Comparison of ENCODE assay signal across 1 cellular context in genomic region chr14:76947078-76947837, GRCh38.
A peak's percentile ranks its signal among the peaks of the same experiment; 100 is the strongest.
TF ChIP-seq lines count a peak whose summit lies in the region.

No MANE protein-coding gene starts in this region.

TF ChIP-seq in HepG2, 621 proteins besides CTCF, POLR2A, EP300 and RAD21 (continued from another document and continues in another):
- TF ChIP-seq ELK4 (CRISPR knock-in tag; IDR thresholded peaks at IDR 0.05; ENCODE audit: borderline replicate concordance) (no peak), SAP130 (CRISPR knock-in tag; IDR thresholded peaks at IDR 0.05; ENCODE audit: low read depth) (peak; percentile 76), RARA (CRISPR knock-in tag; IDR thresholded peaks at IDR 0.05) (no peak), ZNF605 (CRISPR knock-in tag; IDR thresholded peaks at IDR 0.05) (no peak), NR3C1 (CRISPR knock-in tag; IDR thresholded peaks at IDR 0.05) (no peak), SOX13 (IDR thresholded peaks at IDR 0.05) (no peak), SOX13 (CRISPR knock-in tag; conservative IDR thresholded peaks at IDR 0.05 in 1 of 2, IDR thresholded peaks at IDR 0.05 in 1 of 2) (0 out of 4 replicates have a peak, but pooled peaks of 1 of the 2 experiments have one; percentile 13), ARNT2 (CRISPR knock-in tag; IDR thresholded peaks at IDR 0.05; ENCODE audit: low read depth) (no peak), RXRA (CRISPR knock-in tag; IDR thresholded peaks at IDR 0.05) (peak; percentile 47; the same call in 1 of the 2 replicates), ZNF773 (CRISPR knock-in tag; IDR thresholded peaks at IDR 0.05; ENCODE audit: borderline replicate concordance) (no peak), ZFP82 (CRISPR knock-in tag; IDR thresholded peaks at IDR 0.05; ENCODE audit: borderline replicate concordance) (no peak), STAG1 (CRISPR knock-in tag; IDR thresholded peaks at IDR 0.05) (peak; percentile 87), ZNF777 (CRISPR knock-in tag; IDR thresholded peaks at IDR 0.05) (no peak), ZSCAN30 (CRISPR knock-in tag; IDR thresholded peaks at IDR 0.05) (no peak), ZNF33B (CRISPR knock-in tag; IDR thresholded peaks at IDR 0.05) (no peak), MED13 (CRISPR knock-in tag; IDR thresholded peaks at IDR 0.05) (no peak), HIVEP1 (CRISPR knock-in tag; IDR thresholded peaks at IDR 0.05) (no peak), CENPBD1 (CRISPR knock-in tag; IDR thresholded peaks at IDR 0.05; ENCODE audit: borderline replicate concordance, low read depth) (no peak), SIN3A (IDR thresholded peaks at IDR 0.05; ENCODE audit: borderline replicate concordance, low read depth, low read length) (no peak), FIP1L1 (IDR thresholded peaks at IDR 0.05; ENCODE audit: borderline replicate concordance, insufficient read depth, low read depth, low read length) (no peak), NCOA2 (CRISPR knock-in tag; IDR thresholded peaks at IDR 0.05) (0 out of 2 replicates have a peak, but pooled peaks have one; percentile 16), ZNF768 (CRISPR knock-in tag; IDR thresholded peaks at IDR 0.05) (peak; percentile 42; the same call in 1 of the 2 replicates), SMARCC2 (IDR thresholded peaks at IDR 0.05) (no peak), ZNF160 (CRISPR knock-in tag; IDR thresholded peaks at IDR 0.05) (no peak), SPEN (CRISPR knock-in tag; IDR thresholded peaks at IDR 0.05; ENCODE audit: low read depth) (peak; percentile 59), CREB1 (IDR thresholded peaks at IDR 0.05) (no peak), CREB1 (CRISPR knock-in tag; IDR thresholded peaks at IDR 0.05) (no peak), MXD4 (CRISPR knock-in tag; IDR thresholded peaks at IDR 0.05) (peak; percentile 44; the same call in 1 of the 2 replicates), ZNF782 (CRISPR knock-in tag; IDR thresholded peaks at IDR 0.05; ENCODE audit: borderline replicate concordance) (no peak), ZNF883 (CRISPR knock-in tag; IDR thresholded peaks at IDR 0.05; ENCODE audit: not compliant biosample characterization) (peak; percentile 29), ZNF564 (CRISPR knock-in tag; IDR thresholded peaks at IDR 0.05) (no peak)
- TF ChIP-seq, protein P1, sequence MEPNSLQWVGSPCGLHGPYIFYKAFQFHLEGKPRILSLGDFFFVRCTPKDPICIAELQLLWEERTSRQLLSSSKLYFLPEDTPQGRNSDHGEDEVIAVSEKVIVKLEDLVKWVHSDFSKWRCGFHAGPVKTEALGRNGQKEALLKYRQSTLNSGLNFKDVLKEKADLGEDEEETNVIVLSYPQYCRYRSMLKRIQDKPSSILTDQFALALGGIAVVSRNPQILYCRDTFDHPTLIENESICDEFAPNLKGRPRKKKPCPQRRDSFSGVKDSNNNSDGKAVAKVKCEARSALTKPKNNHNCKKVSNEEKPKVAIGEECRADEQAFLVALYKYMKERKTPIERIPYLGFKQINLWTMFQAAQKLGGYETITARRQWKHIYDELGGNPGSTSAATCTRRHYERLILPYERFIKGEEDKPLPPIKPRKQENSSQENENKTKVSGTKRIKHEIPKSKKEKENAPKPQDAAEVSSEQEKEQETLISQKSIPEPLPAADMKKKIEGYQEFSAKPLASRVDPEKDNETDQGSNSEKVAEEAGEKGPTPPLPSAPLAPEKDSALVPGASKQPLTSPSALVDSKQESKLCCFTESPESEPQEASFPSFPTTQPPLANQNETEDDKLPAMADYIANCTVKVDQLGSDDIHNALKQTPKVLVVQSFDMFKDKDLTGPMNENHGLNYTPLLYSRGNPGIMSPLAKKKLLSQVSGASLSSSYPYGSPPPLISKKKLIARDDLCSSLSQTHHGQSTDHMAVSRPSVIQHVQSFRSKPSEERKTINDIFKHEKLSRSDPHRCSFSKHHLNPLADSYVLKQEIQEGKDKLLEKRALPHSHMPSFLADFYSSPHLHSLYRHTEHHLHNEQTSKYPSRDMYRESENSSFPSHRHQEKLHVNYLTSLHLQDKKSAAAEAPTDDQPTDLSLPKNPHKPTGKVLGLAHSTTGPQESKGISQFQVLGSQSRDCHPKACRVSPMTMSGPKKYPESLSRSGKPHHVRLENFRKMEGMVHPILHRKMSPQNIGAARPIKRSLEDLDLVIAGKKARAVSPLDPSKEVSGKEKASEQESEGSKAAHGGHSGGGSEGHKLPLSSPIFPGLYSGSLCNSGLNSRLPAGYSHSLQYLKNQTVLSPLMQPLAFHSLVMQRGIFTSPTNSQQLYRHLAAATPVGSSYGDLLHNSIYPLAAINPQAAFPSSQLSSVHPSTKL (CRISPR knock-in tag; IDR thresholded peaks at IDR 0.05): no peak
- TF ChIP-seq, protein P2, sequence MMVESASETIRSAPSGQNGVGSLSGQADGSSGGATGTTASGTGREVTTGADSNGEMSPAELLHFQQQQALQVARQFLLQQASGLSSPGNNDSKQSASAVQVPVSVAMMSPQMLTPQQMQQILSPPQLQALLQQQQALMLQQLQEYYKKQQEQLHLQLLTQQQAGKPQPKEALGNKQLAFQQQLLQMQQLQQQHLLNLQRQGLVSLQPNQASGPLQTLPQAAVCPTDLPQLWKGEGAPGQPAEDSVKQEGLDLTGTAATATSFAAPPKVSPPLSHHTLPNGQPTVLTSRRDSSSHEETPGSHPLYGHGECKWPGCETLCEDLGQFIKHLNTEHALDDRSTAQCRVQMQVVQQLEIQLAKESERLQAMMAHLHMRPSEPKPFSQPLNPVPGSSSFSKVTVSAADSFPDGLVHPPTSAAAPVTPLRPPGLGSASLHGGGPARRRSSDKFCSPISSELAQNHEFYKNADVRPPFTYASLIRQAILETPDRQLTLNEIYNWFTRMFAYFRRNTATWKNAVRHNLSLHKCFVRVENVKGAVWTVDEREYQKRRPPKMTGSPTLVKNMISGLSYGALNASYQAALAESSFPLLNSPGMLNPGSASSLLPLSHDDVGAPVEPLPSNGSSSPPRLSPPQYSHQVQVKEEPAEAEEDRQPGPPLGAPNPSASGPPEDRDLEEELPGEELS (CRISPR knock-in tag; IDR thresholded peaks at IDR 0.05): peak; percentile 43; the same call in 1 of the 2 replicates
- TF ChIP-seq, protein P3, sequence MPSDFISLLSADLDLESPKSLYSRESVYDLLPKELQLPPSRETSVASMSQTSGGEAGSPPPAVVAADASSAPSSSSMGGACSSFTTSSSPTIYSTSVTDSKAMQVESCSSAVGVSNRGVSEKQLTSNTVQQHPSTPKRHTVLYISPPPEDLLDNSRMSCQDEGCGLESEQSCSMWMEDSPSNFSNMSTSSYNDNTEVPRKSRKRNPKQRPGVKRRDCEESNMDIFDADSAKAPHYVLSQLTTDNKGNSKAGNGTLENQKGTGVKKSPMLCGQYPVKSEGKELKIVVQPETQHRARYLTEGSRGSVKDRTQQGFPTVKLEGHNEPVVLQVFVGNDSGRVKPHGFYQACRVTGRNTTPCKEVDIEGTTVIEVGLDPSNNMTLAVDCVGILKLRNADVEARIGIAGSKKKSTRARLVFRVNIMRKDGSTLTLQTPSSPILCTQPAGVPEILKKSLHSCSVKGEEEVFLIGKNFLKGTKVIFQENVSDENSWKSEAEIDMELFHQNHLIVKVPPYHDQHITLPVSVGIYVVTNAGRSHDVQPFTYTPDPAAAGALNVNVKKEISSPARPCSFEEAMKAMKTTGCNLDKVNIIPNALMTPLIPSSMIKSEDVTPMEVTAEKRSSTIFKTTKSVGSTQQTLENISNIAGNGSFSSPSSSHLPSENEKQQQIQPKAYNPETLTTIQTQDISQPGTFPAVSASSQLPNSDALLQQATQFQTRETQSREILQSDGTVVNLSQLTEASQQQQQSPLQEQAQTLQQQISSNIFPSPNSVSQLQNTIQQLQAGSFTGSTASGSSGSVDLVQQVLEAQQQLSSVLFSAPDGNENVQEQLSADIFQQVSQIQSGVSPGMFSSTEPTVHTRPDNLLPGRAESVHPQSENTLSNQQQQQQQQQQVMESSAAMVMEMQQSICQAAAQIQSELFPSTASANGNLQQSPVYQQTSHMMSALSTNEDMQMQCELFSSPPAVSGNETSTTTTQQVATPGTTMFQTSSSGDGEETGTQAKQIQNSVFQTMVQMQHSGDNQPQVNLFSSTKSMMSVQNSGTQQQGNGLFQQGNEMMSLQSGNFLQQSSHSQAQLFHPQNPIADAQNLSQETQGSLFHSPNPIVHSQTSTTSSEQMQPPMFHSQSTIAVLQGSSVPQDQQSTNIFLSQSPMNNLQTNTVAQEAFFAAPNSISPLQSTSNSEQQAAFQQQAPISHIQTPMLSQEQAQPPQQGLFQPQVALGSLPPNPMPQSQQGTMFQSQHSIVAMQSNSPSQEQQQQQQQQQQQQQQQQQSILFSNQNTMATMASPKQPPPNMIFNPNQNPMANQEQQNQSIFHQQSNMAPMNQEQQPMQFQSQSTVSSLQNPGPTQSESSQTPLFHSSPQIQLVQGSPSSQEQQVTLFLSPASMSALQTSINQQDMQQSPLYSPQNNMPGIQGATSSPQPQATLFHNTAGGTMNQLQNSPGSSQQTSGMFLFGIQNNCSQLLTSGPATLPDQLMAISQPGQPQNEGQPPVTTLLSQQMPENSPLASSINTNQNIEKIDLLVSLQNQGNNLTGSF (CRISPR knock-in tag; IDR thresholded peaks at IDR 0.05): no peak
- TF ChIP-seq, protein P4, sequence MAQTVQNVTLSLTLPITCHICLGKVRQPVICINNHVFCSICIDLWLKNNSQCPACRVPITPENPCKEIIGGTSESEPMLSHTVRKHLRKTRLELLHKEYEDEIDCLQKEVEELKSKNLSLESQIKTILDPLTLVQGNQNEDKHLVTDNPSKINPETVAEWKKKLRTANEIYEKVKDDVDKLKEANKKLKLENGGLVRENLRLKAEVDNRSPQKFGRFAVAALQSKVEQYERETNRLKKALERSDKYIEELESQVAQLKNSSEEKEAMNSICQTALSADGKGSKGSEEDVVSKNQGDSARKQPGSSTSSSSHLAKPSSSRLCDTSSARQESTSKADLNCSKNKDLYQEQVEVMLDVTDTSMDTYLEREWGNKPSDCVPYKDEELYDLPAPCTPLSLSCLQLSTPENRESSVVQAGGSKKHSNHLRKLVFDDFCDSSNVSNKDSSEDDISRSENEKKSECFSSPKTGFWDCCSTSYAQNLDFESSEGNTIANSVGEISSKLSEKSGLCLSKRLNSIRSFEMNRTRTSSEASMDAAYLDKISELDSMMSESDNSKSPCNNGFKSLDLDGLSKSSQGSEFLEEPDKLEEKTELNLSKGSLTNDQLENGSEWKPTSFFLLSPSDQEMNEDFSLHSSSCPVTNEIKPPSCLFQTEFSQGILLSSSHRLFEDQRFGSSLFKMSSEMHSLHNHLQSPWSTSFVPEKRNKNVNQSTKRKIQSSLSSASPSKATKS (CRISPR knock-in tag; IDR thresholded peaks at IDR 0.05): no peak
- TF ChIP-seq, protein P5, sequence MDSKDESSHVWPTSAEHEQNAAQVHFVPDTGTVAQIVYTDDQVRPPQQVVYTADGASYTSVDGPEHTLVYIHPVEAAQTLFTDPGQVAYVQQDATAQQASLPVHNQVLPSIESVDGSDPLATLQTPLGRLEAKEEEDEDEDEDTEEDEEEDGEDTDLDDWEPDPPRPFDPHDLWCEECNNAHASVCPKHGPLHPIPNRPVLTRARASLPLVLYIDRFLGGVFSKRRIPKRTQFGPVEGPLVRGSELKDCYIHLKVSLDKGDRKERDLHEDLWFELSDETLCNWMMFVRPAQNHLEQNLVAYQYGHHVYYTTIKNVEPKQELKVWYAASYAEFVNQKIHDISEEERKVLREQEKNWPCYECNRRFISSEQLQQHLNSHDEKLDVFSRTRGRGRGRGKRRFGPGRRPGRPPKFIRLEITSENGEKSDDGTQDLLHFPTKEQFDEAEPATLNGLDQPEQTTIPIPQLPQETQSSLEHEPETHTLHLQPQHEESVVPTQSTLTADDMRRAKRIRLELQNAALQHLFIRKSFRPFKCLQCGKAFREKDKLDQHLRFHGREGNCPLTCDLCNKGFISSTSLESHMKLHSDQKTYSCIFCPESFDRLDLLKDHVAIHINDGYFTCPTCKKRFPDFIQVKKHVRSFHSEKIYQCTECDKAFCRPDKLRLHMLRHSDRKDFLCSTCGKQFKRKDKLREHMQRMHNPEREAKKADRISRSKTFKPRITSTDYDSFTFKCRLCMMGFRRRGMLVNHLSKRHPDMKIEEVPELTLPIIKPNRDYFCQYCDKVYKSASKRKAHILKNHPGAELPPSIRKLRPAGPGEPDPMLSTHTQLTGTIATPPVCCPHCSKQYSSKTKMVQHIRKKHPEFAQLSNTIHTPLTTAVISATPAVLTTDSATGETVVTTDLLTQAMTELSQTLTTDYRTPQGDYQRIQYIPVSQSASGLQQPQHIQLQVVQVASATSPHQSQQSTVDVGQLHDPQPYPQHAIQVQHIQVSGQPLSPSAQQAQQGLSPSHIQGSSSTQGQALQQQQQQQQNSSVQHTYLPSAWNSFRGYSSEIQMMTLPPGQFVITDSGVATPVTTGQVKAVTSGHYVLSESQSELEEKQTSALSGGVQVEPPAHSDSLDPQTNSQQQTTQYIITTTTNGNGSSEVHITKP (CRISPR knock-in tag; IDR thresholded peaks at IDR 0.05; ENCODE audit: low read depth): no peak
- TF ChIP-seq, protein P6, sequence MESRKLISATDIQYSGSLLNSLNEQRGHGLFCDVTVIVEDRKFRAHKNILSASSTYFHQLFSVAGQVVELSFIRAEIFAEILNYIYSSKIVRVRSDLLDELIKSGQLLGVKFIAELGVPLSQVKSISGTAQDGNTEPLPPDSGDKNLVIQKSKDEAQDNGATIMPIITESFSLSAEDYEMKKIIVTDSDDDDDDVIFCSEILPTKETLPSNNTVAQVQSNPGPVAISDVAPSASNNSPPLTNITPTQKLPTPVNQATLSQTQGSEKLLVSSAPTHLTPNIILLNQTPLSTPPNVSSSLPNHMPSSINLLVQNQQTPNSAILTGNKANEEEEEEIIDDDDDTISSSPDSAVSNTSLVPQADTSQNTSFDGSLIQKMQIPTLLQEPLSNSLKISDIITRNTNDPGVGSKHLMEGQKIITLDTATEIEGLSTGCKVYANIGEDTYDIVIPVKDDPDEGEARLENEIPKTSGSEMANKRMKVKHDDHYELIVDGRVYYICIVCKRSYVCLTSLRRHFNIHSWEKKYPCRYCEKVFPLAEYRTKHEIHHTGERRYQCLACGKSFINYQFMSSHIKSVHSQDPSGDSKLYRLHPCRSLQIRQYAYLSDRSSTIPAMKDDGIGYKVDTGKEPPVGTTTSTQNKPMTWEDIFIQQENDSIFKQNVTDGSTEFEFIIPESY (CRISPR knock-in tag; IDR thresholded peaks at IDR 0.05): no peak
